ENCODE assay signal across 1 cellular context in the genomic region with DNA sequence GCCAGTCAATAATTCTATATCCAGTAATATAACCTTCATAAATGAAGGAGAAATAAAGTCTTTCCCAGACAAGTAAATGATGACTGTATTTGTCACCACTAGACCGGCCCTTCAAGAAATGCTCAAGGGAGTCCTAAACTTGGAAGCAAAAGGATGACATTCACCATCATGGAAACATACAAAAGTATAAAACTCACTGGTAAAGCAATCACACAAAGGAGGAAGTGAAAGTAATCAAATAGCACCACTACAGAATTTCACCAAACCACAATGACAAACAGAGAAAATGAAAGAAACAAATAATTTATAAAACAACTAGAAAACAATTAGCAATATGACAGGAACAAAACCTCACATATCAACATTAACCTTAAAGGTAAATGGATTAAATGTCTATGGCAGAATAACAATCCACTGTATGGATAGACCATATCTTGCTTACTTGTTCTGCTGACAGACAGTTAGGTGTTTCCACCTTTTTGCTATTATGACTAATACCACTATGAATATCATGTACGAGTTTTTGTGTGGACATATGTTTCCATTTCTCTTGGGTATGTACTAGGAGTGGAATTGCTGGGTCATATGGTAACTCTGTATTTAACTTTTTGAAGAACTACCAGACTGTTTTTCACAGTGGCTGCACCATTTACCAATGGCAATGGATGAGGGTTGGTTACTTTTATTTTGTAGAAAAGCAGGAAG.
TF ChIP-seq lines count a peak whose summit lies in the region.

No MANE protein-coding gene starts in this region.

TF ChIP-seq in HepG2, 621 proteins besides CTCF, POLR2A, EP300 and RAD21 (continued from another document):
- no peak for TF ChIP-seq ARNT2 (CRISPR knock-in tag; IDR thresholded peaks at IDR 0.05; ENCODE audit: low read depth)
